ENCODE assay signal across 16 cellular contexts in genomic region chr10:128563387-128563786, GRCh38.
A peak's percentile ranks its signal among the peaks of the same experiment; 100 is the strongest.
DNase-seq lines count a peak whose midpoint lies in the region; ATAC-seq and TF ChIP-seq lines count a peak whose summit lies in the region.
"Had no signal": no experiment of that assay in that cellular context is flagged by ENCODE, and none has a peak within 500 bp of the region (broad histone marks: within the 10 kb centered on the region; RNA-seq: fewer than 3 reads in every experiment).

No MANE protein-coding gene starts in this region.

- peaks cover 10% of the 10 kb centered on the region for H3K9me3 Mint-ChIP-seq in endothelial cell (ENCODE audit: unreplicated experiment)
- H3K9me3 Mint-ChIP-seq in type B pancreatic cell = peaks cover 8% of the 10 kb centered on the region

- TF ChIP-seq CTCF in endothelial cell (IDR thresholded peaks at IDR 0.05; ENCODE audit: unreplicated experiment) (no peak), type B pancreatic cell (conservative IDR thresholded peaks at IDR 0.05) (no peak)

- no peak overlapping the region for H3K4me3 Mint-ChIP-seq in endothelial cell (ENCODE audit: unreplicated experiment)
- H3K4me3 Mint-ChIP-seq in type B pancreatic cell = no peak overlapping the region
- H3K4me3 Mint-ChIP-seq: CD4-positive, alpha-beta memory T cell had no signal

- peak overlapping the region; percentile 8 for H3K27ac Mint-ChIP-seq in endothelial cell (ENCODE audit: unreplicated experiment)
- H3K27ac Mint-ChIP-seq in type B pancreatic cell = no peak overlapping the region
- H3K27ac Mint-ChIP-seq: CD4-positive, alpha-beta memory T cell had no signal

- intact Hi-C loops in cardiac septum (cut with DNase I) = no loop called here
- intact Hi-C loops in left cardiac atrium (cut with DNase I) = no loop called here

- H3K4me1 Mint-ChIP-seq in endothelial cell (ENCODE audit: unreplicated experiment) = peaks cover 4% of the 10 kb centered on the region
- H3K4me1 Mint-ChIP-seq in type B pancreatic cell (ENCODE audit: unreplicated experiment) = no peaks in the 10 kb centered on the region
- H3K4me1 Mint-ChIP-seq: CD4-positive, alpha-beta memory T cell had no signal

- H3K36me3 Mint-ChIP-seq in endothelial cell (ENCODE audit: low read depth, unreplicated experiment) (no peaks in the 10 kb centered on the region), type B pancreatic cell (no peaks in the 10 kb centered on the region)
- H3K36me3 Mint-ChIP-seq: CD4-positive, alpha-beta memory T cell had no signal

- peaks cover 3% of the 10 kb centered on the region for H3K27me3 Mint-ChIP-seq in endothelial cell (ENCODE audit: unreplicated experiment)
- peaks cover 18% of the 10 kb centered on the region for H3K27me3 Mint-ChIP-seq in type B pancreatic cell

- no peak for ATAC-seq in left cardiac atrium
- ATAC-seq in HG03342 (IDR thresholded peaks at IDR 0.05; ENCODE audit: unreplicated experiment) = no peak
- ATAC-seq: GM12878 had no signal

- peak; percentile 39 for DNase-seq in cardiac septum (ENCODE audit: low spot score)
- DNase-seq in left cardiac atrium = no peak
- DNase-seq in endothelial cell (ENCODE audit: low spot score) = no peak
- peak; percentile 36 for DNase-seq in type B pancreatic cell (ENCODE audit: extremely low spot score, unreplicated experiment)
- no peak for DNase-seq in NCI-H146 treated with DMSO at 0.1 percent for 48 hours (lab: John Stamatoyannopoulos, UW; ENCODE audit: unreplicated experiment)
- DNase-seq: C1 segment of cervical spinal cord; Calu3; CD4-positive, alpha-beta memory T cell; COR-L47; DMS79; EL; GDM1; H7; HCEC 1CT had no signal

Comparison
In these comparisons a context has a peak if more than half of its experiments do, and no peak if none do; other contexts are left out.
1. DNase-seq: peak in cardiac septum (single experiment) and type B pancreatic cell (single experiment); none in left cardiac atrium (single experiment), endothelial cell (single experiment) and NCI-H146 treated with DMSO at 0.1 percent for 48 hours (single experiment).